ENCODE assay signal across 8 cellular contexts in the genomic region with DNA sequence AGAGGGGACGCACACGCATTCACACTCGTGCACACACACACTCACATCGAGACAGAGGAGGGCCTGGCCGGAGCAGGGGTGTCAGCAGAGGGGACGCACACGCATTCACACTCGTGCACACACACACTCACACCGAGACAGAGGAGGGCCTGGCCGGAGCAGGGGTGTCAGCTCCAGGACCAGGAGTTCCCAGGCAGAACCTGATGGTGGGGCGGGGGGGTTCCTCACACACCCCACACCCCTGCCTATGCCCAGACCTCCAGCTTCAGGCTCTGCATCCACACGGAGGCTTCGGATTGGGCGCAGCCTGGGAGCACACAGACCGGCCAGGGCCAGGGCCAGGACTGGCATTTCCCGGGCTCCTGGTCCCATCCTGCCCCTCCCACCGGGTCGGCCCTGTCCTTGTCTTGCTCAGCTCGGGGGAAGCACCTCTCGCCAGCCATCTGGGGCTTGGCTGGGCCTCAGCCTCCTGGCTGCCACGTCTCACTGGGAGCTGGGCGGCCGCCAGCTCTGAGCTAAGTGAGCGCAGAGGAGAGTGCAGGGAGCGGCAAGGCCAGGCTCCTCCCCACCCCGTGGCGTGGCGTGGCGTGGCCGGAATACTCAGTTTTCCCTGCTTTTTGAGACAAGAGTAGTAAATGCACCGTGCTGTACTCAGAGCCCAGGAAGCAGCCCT. TPM values are rescaled to one million over a fixed set of nuclear protein-coding genes. Genes with fewer than 3 reads are reported as not detected.
DNase-seq lines count a peak whose midpoint lies in the region; ATAC-seq and TF ChIP-seq lines count a peak whose summit lies in the region.

No MANE protein-coding gene starts in this region.

- ATAC-seq in GM19324 (IDR thresholded peaks at IDR 0.05; ENCODE audit: low FRiP score, unreplicated experiment): no peak

- TF ChIP-seq POLR2A in Peyer's patch (IDR thresholded peaks at IDR 0.05): no peak

- DNase-seq in AG10803 (ENCODE audit: low read depth): peak; percentile 99
- DNase-seq in Peyer's patch: peak in 2 of 3 donors; percentile 63 to 65
- DNase-seq in foreskin fibroblast: peak; percentile 97 to 99
- DNase-seq in osteoblast (ENCODE audit: insufficient read length, low spot score, missing footprints): peak; percentile 95
- no peak for DNase-seq in NCI-H2227 treated with DMSO at 0.1 percent for 48 hours (lab: John Stamatoyannopoulos, UW)
- no peak for DNase-seq in effector CD4-positive, alpha-beta T cell
- DNase-seq in NK-92 treated with Interleukin-12 subunit alpha and Interleukin-12 subunit beta, amount 100 ng/mL, for 24 hours (lab: John Stamatoyannopoulos, UW): no peak

- H3K9me3 ChIP-seq in Peyer's patch: no peaks in the 10 kb centered on the region
- H3K9me3 ChIP-seq in osteoblast (ENCODE audit: low read depth, low read length): no peaks in the 10 kb centered on the region

- H3K4me3 ChIP-seq in AG10803 (ENCODE audit: low read length): peak overlapping the region; percentile 27
- H3K4me3 ChIP-seq in Peyer's patch: no peak overlapping the region
- peak overlapping the region in 1 of 2 donors; percentile 9 for H3K4me3 ChIP-seq in foreskin fibroblast (ENCODE audit: low read depth in 1 of 2, low read length in 2 of 2)
- H3K4me3 ChIP-seq in osteoblast (ENCODE audit: insufficient read depth, low read length): no peak overlapping the region

- no peak overlapping the region for H2AFZ ChIP-seq in osteoblast (ENCODE audit: low read length)

- H3K36me3 ChIP-seq in Peyer's patch (no peaks in the 10 kb centered on the region), osteoblast (ENCODE audit: insufficient read depth, low read length) (peaks cover 15% of the 10 kb centered on the region)

- peak overlapping the region; percentile 35 for H3K4me2 ChIP-seq in osteoblast (ENCODE audit: insufficient read depth, low read length)

- H3K4me1 ChIP-seq in Peyer's patch: no peaks in the 10 kb centered on the region
- peaks cover 17% of the 10 kb centered on the region for H3K4me1 ChIP-seq in osteoblast (ENCODE audit: insufficient read depth, low read length)

- TF ChIP-seq CTCF in AG10803 (conservative IDR thresholded peaks at IDR 0.05; ENCODE audit: low read length): no peak
- TF ChIP-seq CTCF in Peyer's patch (IDR thresholded peaks at IDR 0.05): no peak
- no peak for TF ChIP-seq CTCF in foreskin fibroblast (IDR thresholded peaks at IDR 0.05; ENCODE audit: low read depth, low read length)
- TF ChIP-seq CTCF in osteoblast (IDR thresholded peaks at IDR 0.05; ENCODE audit: extremely low read depth, low read depth, low read length): no peak

- H3K27me3 ChIP-seq in Peyer's patch (no peaks in the 10 kb centered on the region), osteoblast (ENCODE audit: insufficient read depth, low read length) (no peaks in the 10 kb centered on the region)

- H3K79me2 ChIP-seq in osteoblast (ENCODE audit: insufficient read depth, low read length): peaks cover 94% of the 10 kb centered on the region

- peaks cover 7% of the 10 kb centered on the region for H4K20me1 ChIP-seq in osteoblast (ENCODE audit: insufficient read depth, low read length)

- H3K27ac ChIP-seq in Peyer's patch (no peak overlapping the region), osteoblast (ENCODE audit: low read depth, low read length) (peak overlapping the region; percentile 86)

RNA-seq across cellular contexts. Expression of gene ADAMTS2, which starts 31.3 kb away (rescaled TPM):
- 10 to 100 TPM in 2 of 4 donors, 1 to 10 TPM in 2; 5.3 to 90.0 (median 9.5) TPM for total RNA-seq in Peyer's patch
- total RNA-seq in osteoblast: 144 and 203 TPM in 2 replicates

Comparison
In these comparisons a context has a peak if more than half of its experiments do, and no peak if none do; other contexts are left out.
1. DNase-seq: peak in AG10803 (single experiment), Peyer's patch (2 of 3), foreskin fibroblast (2 of 2) and osteoblast (single experiment); none in NCI-H2227 treated with DMSO at 0.1 percent for 48 hours (single experiment), effector CD4-positive, alpha-beta T cell (single experiment) and NK-92 treated with Interleukin-12 subunit alpha and Interleukin-12 subunit beta, amount 100 ng/mL, for 24 hours (single experiment).